Comparison of ENCODE assay signal across 33 cellular contexts in genomic region chr19:32811151-32811550, GRCh38. TPM values are rescaled to one million over a fixed set of nuclear protein-coding genes. Genes with fewer than 3 reads are reported as not detected.
"Had no signal": no experiment of that assay in that cellular context is flagged by ENCODE, and none has a peak within 500 bp of the region (broad histone marks: within the 10 kb centered on the region; RNA-seq: fewer than 3 reads in every experiment).

No MANE protein-coding gene starts in this region.

- H3K27me3 ChIP-seq: adrenal gland, body of pancreas had no signal

- H3K4me1 ChIP-seq: esophagus muscularis mucosa, gastroesophageal sphincter, heart right ventricle had no signal

- H3K36me3 ChIP-seq: adrenal gland, esophagus muscularis mucosa, gastroesophageal sphincter, heart right ventricle had no signal

- H3K27ac Mint-ChIP-seq: activated CD4-positive, alpha-beta memory T cell treated with anti-CD3 and anti-CD28 coated beads for 36 hours; activated CD4-positive, alpha-beta T cell treated with anti-CD3 and anti-CD28 coated beads for 36 hours; activated CD4-positive, alpha-beta T cell treated with anti-CD3 and anti-CD28 coated beads, Interleukin-2, amount 10 ng/mL, durations not matched to agents 24 days and 14 days; activated CD8-positive, alpha-beta memory T cell treated with anti-CD3 and anti-CD28 coated beads, Interleukin-2, amount 10 ng/mL, durations not matched to agents 7 days and 5 days; activated CD8-positive, alpha-beta T cell treated with anti-CD3 and anti-CD28 coated beads, Interleukin-2, amount 10 ng/mL, durations not matched to agents 7 days and 5 days; activated naive CD4-positive, alpha-beta T cell treated with anti-CD3 and anti-CD28 coated beads for 36 hours; activated naive CD4-positive, alpha-beta T cell treated with anti-CD3 and anti-CD28 coated beads, Interleukin-2, amount 50 U/mL, for 24 hours; activated naive CD8-positive, alpha-beta T cell treated with anti-CD3 and anti-CD28 coated beads for 36 hours; activated naive CD8-positive, alpha-beta T cell treated with anti-CD3 and anti-CD28 coated beads, Interleukin-2, amount 50 U/mL, for 24 hours; activated T-helper 1 cell treated with anti-CD3 and anti-CD28 coated beads, Interleukin-12 subunit alpha, Interleukin-12 subunit beta, Interleukin-2, Interleukin-4 antibody, amounts not matched to agents 30 ng/mL and 10 ng/mL and 1 ng/mL, durations not matched to agents 14 hours and 24 hours and 36 hours; activated T-helper 2 cell treated with anti-CD3 and anti-CD28 coated beads, Interferon-gamma antibody, Interleukin-2, Interleukin-4, amounts not matched to agents 10 μg/mL and 5 μg/mL and 100 μg/mL, durations not matched to agents 14 hours and 24 hours and 36 hours had no signal

- H3K9me3 ChIP-seq: adrenal gland, body of pancreas, esophagus muscularis mucosa, gastroesophageal sphincter, heart right ventricle had no signal

- H3K9me3 Mint-ChIP-seq: activated CD4-positive, alpha-beta memory T cell treated with anti-CD3 and anti-CD28 coated beads for 36 hours; activated CD4-positive, alpha-beta T cell treated with anti-CD3 and anti-CD28 coated beads, Interleukin-2, amount 10 ng/mL, durations not matched to agents 24 days and 14 days; activated naive CD4-positive, alpha-beta T cell treated with anti-CD3 and anti-CD28 coated beads for 36 hours; activated naive CD4-positive, alpha-beta T cell treated with anti-CD3 and anti-CD28 coated beads, Interleukin-2, amount 50 U/mL, for 24 hours; activated naive CD8-positive, alpha-beta T cell treated with anti-CD3 and anti-CD28 coated beads for 36 hours; activated naive CD8-positive, alpha-beta T cell treated with anti-CD3 and anti-CD28 coated beads, Interleukin-2, amount 50 U/mL, for 24 hours; activated T-helper 1 cell treated with anti-CD3 and anti-CD28 coated beads, Interleukin-12 subunit alpha, Interleukin-12 subunit beta, Interleukin-2, Interleukin-4 antibody, amounts not matched to agents 30 ng/mL and 10 ng/mL and 1 ng/mL, durations not matched to agents 14 hours and 24 hours and 36 hours; activated T-helper 2 cell treated with anti-CD3 and anti-CD28 coated beads, Interferon-gamma antibody, Interleukin-2, Interleukin-4, amounts not matched to agents 10 μg/mL and 5 μg/mL and 100 μg/mL, durations not matched to agents 14 hours and 24 hours and 36 hours; effector memory CD8-positive, alpha-beta T cell had no signal

- H3K27me3 Mint-ChIP-seq: activated CD4-positive, alpha-beta T cell treated with anti-CD3 and anti-CD28 coated beads for 36 hours; activated naive CD4-positive, alpha-beta T cell treated with anti-CD3 and anti-CD28 coated beads, Interleukin-2, amount 50 U/mL, for 24 hours; activated naive CD8-positive, alpha-beta T cell treated with anti-CD3 and anti-CD28 coated beads for 36 hours; activated naive CD8-positive, alpha-beta T cell treated with anti-CD3 and anti-CD28 coated beads, Interleukin-2, amount 50 U/mL, for 24 hours had no signal

- H3K4me3 Mint-ChIP-seq: activated CD4-positive, alpha-beta memory T cell treated with anti-CD3 and anti-CD28 coated beads for 36 hours; activated CD4-positive, alpha-beta T cell treated with anti-CD3 and anti-CD28 coated beads for 36 hours; activated CD4-positive, alpha-beta T cell treated with anti-CD3 and anti-CD28 coated beads, Interleukin-2, amount 10 ng/mL, durations not matched to agents 24 days and 14 days; activated CD8-positive, alpha-beta memory T cell treated with anti-CD3 and anti-CD28 coated beads, Interleukin-2, amount 10 ng/mL, durations not matched to agents 7 days and 5 days; activated CD8-positive, alpha-beta T cell treated with anti-CD3 and anti-CD28 coated beads, Interleukin-2, amount 10 ng/mL, durations not matched to agents 7 days and 5 days; activated naive CD4-positive, alpha-beta T cell treated with anti-CD3 and anti-CD28 coated beads for 36 hours; activated naive CD4-positive, alpha-beta T cell treated with anti-CD3 and anti-CD28 coated beads, Interleukin-2, amount 50 U/mL, for 24 hours; activated naive CD8-positive, alpha-beta T cell treated with anti-CD3 and anti-CD28 coated beads for 36 hours; activated naive CD8-positive, alpha-beta T cell treated with anti-CD3 and anti-CD28 coated beads, Interleukin-2, amount 50 U/mL, for 24 hours; activated T-helper 1 cell treated with anti-CD3 and anti-CD28 coated beads, Interleukin-12 subunit alpha, Interleukin-12 subunit beta, Interleukin-2, Interleukin-4 antibody, amounts not matched to agents 30 ng/mL and 10 ng/mL and 1 ng/mL, durations not matched to agents 14 hours and 24 hours and 36 hours; effector memory CD8-positive, alpha-beta T cell had no signal

- H3K27ac ChIP-seq: adrenal gland, body of pancreas, esophagus muscularis mucosa, gastroesophageal sphincter, heart right ventricle had no signal

- DNase-seq: activated CD4-positive, alpha-beta memory T cell treated with anti-CD3 and anti-CD28 coated beads for 36 hours; activated CD4-positive, alpha-beta T cell treated with anti-CD3 and anti-CD28 coated beads for 36 hours; activated CD4-positive, alpha-beta T cell treated with anti-CD3 and anti-CD28 coated beads, Interleukin-2, amount 10 ng/mL, durations not matched to agents 24 days and 14 days; activated CD4-positive, CD25-positive, alpha-beta regulatory T cell; activated CD4-positive, CD25-positive, alpha-beta regulatory T cell treated with anti-CD3 and anti-CD28 coated beads, Interleukin-2, amount 50 U/mL, for 72 hours; activated CD8-positive, alpha-beta memory T cell treated with anti-CD3 and anti-CD28 coated beads, Interleukin-2, amount 10 ng/mL, durations not matched to agents 7 days and 5 days; activated CD8-positive, alpha-beta memory T cell treated with anti-CD3 and anti-CD28 coated beads, Interleukin-2, amount 50 U/mL, for 4 hours; activated CD8-positive, alpha-beta T cell treated with anti-CD3 and anti-CD28 coated beads, Interleukin-2, amount 10 ng/mL, durations not matched to agents 7 days and 5 days; activated effector memory CD4-positive, alpha-beta T cell treated with anti-CD3 and anti-CD28 coated beads, Interleukin-2, amount 50 U/mL, for 16 hours; activated naive CD4-positive, alpha-beta T cell treated with anti-CD3 and anti-CD28 coated beads for 36 hours; activated naive CD8-positive, alpha-beta T cell treated with anti-CD3 and anti-CD28 coated beads for 36 hours; activated naive CD8-positive, alpha-beta T cell treated with anti-CD3 and anti-CD28 coated beads, Interleukin-2, amount 50 U/mL, for 24 hours; activated T-cell treated with anti-CD3 and anti-CD28 coated beads, Interleukin-2, amount 50 U/mL, for 1 hour; activated T-cell treated with anti-CD3 and anti-CD28 coated beads, Interleukin-2, amount 50 U/mL, for 48 hours; adrenal gland; amygdala; body of pancreas; caudate nucleus; cortex of kidney; dermis blood vessel endothelial cell; effector CD4-positive, alpha-beta T cell; effector memory CD8-positive, alpha-beta T cell; erythroblast; foreskin melanocyte; heart right ventricle; T-helper 2 cell had no signal

- ATAC-seq: activated CD4-positive, alpha-beta T cell treated with anti-CD3 and anti-CD28 coated beads for 36 hours; activated CD8-positive, alpha-beta memory T cell treated with anti-CD3 and anti-CD28 coated beads, Interleukin-2, amount 10 ng/mL, durations not matched to agents 7 days and 5 days; activated CD8-positive, alpha-beta T cell treated with anti-CD3 and anti-CD28 coated beads, Interleukin-2, amount 10 ng/mL, durations not matched to agents 7 days and 5 days; activated naive CD8-positive, alpha-beta T cell treated with anti-CD3 and anti-CD28 coated beads, Interleukin-2, amount 50 U/mL, for 24 hours; effector memory CD8-positive, alpha-beta T cell; gastroesophageal sphincter; heart right ventricle had no signal

- H3K36me3 Mint-ChIP-seq: activated CD4-positive, alpha-beta memory T cell treated with anti-CD3 and anti-CD28 coated beads for 36 hours; activated CD8-positive, alpha-beta memory T cell treated with anti-CD3 and anti-CD28 coated beads, Interleukin-2, amount 10 ng/mL, durations not matched to agents 7 days and 5 days; activated naive CD4-positive, alpha-beta T cell treated with anti-CD3 and anti-CD28 coated beads, Interleukin-2, amount 50 U/mL, for 24 hours; activated naive CD8-positive, alpha-beta T cell treated with anti-CD3 and anti-CD28 coated beads for 36 hours had no signal

- H3K4me3 ChIP-seq: adrenal gland, body of pancreas, esophagus muscularis mucosa, gastroesophageal sphincter, heart right ventricle had no signal

RNA-seq across cellular contexts. Expression of gene SLC7A9, which starts 58.4 kb away (rescaled TPM):
- total RNA-seq: activated CD4-positive, alpha-beta T cell treated with anti-CD3 and anti-CD28 coated beads, Interleukin-2, amount 10 ng/mL, durations not matched to agents 24 days and 14 days; activated CD8-positive, alpha-beta memory T cell treated with anti-CD3 and anti-CD28 coated beads for 36 hours; activated naive CD4-positive, alpha-beta T cell treated with anti-CD3 and anti-CD28 coated beads for 36 hours; activated naive CD8-positive, alpha-beta T cell treated with anti-CD3 and anti-CD28 coated beads for 36 hours; body of pancreas; dermis blood vessel endothelial cell; glomerular endothelial cell had no signal
